ENCODE assay signal across 9 cellular contexts in genomic region chr13:40629678-40630384, GRCh38. TPM values are rescaled to one million over a fixed set of nuclear protein-coding genes. Genes with fewer than 3 reads are reported as not detected.
DNase-seq lines count a peak whose midpoint lies in the region; ATAC-seq, FAIRE-seq and TF ChIP-seq lines count a peak whose summit lies in the region.
"Had no signal": no experiment of that assay in that cellular context is flagged by ENCODE, and none has a peak within 500 bp of the region (broad histone marks: within the 10 kb centered on the region; RNA-seq: fewer than 3 reads in every experiment).

No MANE protein-coding gene starts in this region.

- H3K27me3 ChIP-seq in esophagus muscularis mucosa = no peaks in the 10 kb centered on the region
- H3K27me3 ChIP-seq: pancreas had no signal

- CTCF ChIA-PET in GM10248 (lab: Yijun Ruan, JAX) = interaction anchor here (0.7 kb wide), 1 partner anchor 52 kb away, joined by 3 read pairs; no protein-coding TSS in a partner anchor

- FAIRE-seq in frontal cortex (lab: Jason Lieb, UNC) (no peak), HTR-8/SVneo (lab: Jason Lieb, UNC) (no peak)
- FAIRE-seq: pancreas had no signal

- H3K9me3 ChIP-seq in esophagus muscularis mucosa = no peaks in the 10 kb centered on the region
- H3K9me3 ChIP-seq: pancreas had no signal

- no peak for TF ChIP-seq EP300 in esophagus muscularis mucosa (IDR thresholded peaks at IDR 0.05)

- H3K4me3 ChIP-seq in esophagus muscularis mucosa = no peak overlapping the region
- H3K4me3 ChIP-seq: pancreas had no signal

- no peak for TF ChIP-seq POLR2A in esophagus muscularis mucosa (IDR thresholded peaks at IDR 0.05; ENCODE audit: low read depth)

- H3K36me3 ChIP-seq in esophagus muscularis mucosa = no peaks in the 10 kb centered on the region
- H3K36me3 ChIP-seq: pancreas had no signal

- TF ChIP-seq CTCF in GM10248 (IDR thresholded peaks at IDR 0.05; ENCODE audit: control extremely low read depth, extremely low read depth, low read depth, missing control alignments) (no peak), esophagus muscularis mucosa (IDR thresholded peaks at IDR 0.05) (no peak)

- ATAC-seq in GM21360 (IDR thresholded peaks at IDR 0.05; ENCODE audit: unreplicated experiment) (peak; percentile 89), HG03354 (IDR thresholded peaks at IDR 0.05; ENCODE audit: poor library complexity, severe bottlenecking, unreplicated experiment) (peak; percentile 78)

- peak; percentile 50 for DNase-seq in GM10248 (ENCODE audit: extremely low spot score)
- peak; percentile 55 for DNase-seq in esophagus muscularis mucosa (ENCODE audit: extremely low spot score)
- DNase-seq in COR-L47 (lab: John Stamatoyannopoulos, UW) = no peak
- DNase-seq in frontal cortex (ENCODE audit: low spot score in 2 of 2) = no peak
- no peak for DNase-seq in NCI-H146 (lab: John Stamatoyannopoulos, UW)
- no peak for DNase-seq in HTR-8/SVneo (ENCODE audit: insufficient read length, low spot score)
- DNase-seq: pancreas had no signal

- H3K27ac ChIP-seq in esophagus muscularis mucosa (replicated peaks in 1 of 4) = no peak overlapping the region
- H3K27ac ChIP-seq: pancreas had no signal

- WGBS in esophagus muscularis mucosa = 89% methylated on average over 3 of the region's 3 CpGs

- intact Hi-C loops in esophagus muscularis mucosa (cut with DNase I) = no loop called here

- POLR2A ChIA-PET in GM10248 (lab: Yijun Ruan, JAX) = no interaction called here

- peaks cover 29 to 68% (median 64%) of the 10 kb centered on the region in 4 donors for H3K4me1 ChIP-seq in esophagus muscularis mucosa

RNA-seq across cellular contexts. Expression of gene FOXO1, which starts 36.6 kb away (rescaled TPM):
- total RNA-seq in esophagus muscularis mucosa = 10 to 100 TPM; 65.6 to 87.4 (median 78.5) TPM
- 9.8 TPM for total RNA-seq in frontal cortex

Comparison
In these comparisons a context has a peak if more than half of its experiments do, and no peak if none do; other contexts are left out.
1. DNase-seq: peak in GM10248 (single experiment) and esophagus muscularis mucosa (single experiment); none in COR-L47 (single experiment), frontal cortex (0 of 2), NCI-H146 (single experiment) and HTR-8/SVneo (single experiment).